ENCODE assay signal across 33 cellular contexts in genomic region chr14:24915403-24915921, GRCh38.
"Had no signal": no experiment of that assay in that cellular context is flagged by ENCODE, and none has a peak within 500 bp of the region (broad histone marks: within the 10 kb centered on the region; RNA-seq: fewer than 3 reads in every experiment).

No MANE protein-coding gene starts in this region.

- H3K27ac ChIP-seq: adrenal gland, ascending aorta, cardiac muscle cell, VCaP had no signal

- H3K27me3 ChIP-seq: adrenal gland, ascending aorta, cardiac muscle cell had no signal

- ATAC-seq: activated CD8-positive, alpha-beta T cell treated with anti-CD3 and anti-CD28 coated beads for 36 hours; activated naive CD4-positive, alpha-beta T cell treated with anti-CD3 and anti-CD28 coated beads, Interleukin-2, amount 50 U/mL, for 72 hours; activated T-cell treated with anti-CD3 and anti-CD28 coated beads, Interleukin-2, amount 50 U/mL, for 4 hours; activated T-cell treated with anti-CD3 and anti-CD28 coated beads, Interleukin-2, amount 50 U/mL, for 72 hours; activated T-helper 17 cell treated with anti-CD3 and anti-CD28 coated beads, Interleukin-2, amount 50 U/mL, for 72 hours had no signal

- H3K9me3 ChIP-seq: adrenal gland, ascending aorta had no signal

- DNase-seq: activated B cell treated with CpG ODN at 0.5 μM for 24 hours; activated CD4-positive, alpha-beta memory T cell treated with anti-CD3 and anti-CD28 coated beads for 36 hours; activated CD4-positive, alpha-beta T cell treated with anti-CD3 and anti-CD28 coated beads for 4 hours; activated CD4-positive, alpha-beta T cell treated with anti-CD3 and anti-CD28 coated beads, Interleukin-2, amount 10 ng/mL, durations not matched to agents 24 days and 14 days; activated CD4-positive, alpha-beta T cell treated with anti-CD3 and anti-CD28 coated beads, Interleukin-2, amount 50 U/mL, for 1 hour; activated CD4-positive, alpha-beta T cell treated with anti-CD3 and anti-CD28 coated beads, Interleukin-2, amount 50 U/mL, for 4 hours; activated CD4-positive, CD25-positive, alpha-beta regulatory T cell treated with anti-CD3 and anti-CD28 coated beads, Interleukin-2, amount 50 U/mL, for 72 hours; activated CD8-positive, alpha-beta memory T cell treated with anti-CD3 and anti-CD28 coated beads, Interleukin-2, amount 50 U/mL, for 4 hours; activated CD8-positive, alpha-beta T cell treated with anti-CD3 and anti-CD28 coated beads for 36 hours; activated effector memory CD4-positive, alpha-beta T cell treated with anti-CD3 and anti-CD28 coated beads, Interleukin-2, amount 50 U/mL, for 16 hours; activated gamma-delta T cell treated with Interleukin-2 at 50 U/mL for 16 hours; activated naive CD4-positive, alpha-beta T cell; activated naive CD4-positive, alpha-beta T cell treated with anti-CD3 and anti-CD28 coated beads for 36 hours; activated naive CD4-positive, alpha-beta T cell treated with anti-CD3 and anti-CD28 coated beads, Interleukin-2, amount 50 U/mL, for 16 hours; activated naive CD8-positive, alpha-beta T cell treated with anti-CD3 and anti-CD28 coated beads for 36 hours; activated T-cell treated with anti-CD3 and anti-CD28 coated beads for 4 hours; activated T-cell treated with anti-CD3 and anti-CD28 coated beads, Interleukin-2, amount 50 U/mL, for 1 hour; activated T-cell treated with anti-CD3 and anti-CD28 coated beads, Interleukin-2, amount 50 U/mL, for 4 hours; activated T-cell treated with anti-CD3 and anti-CD28 coated beads, Interleukin-2, amount 50 U/mL, for 72 hours; adrenal gland; amniotic stem cell; caudate nucleus; cerebellar nuclear complex; T-helper 1 cell; T-helper 2 cell; T-helper 9 cell had no signal

- H3K36me3 ChIP-seq: adrenal gland, ascending aorta, cardiac muscle cell had no signal

- FAIRE-seq: bronchial epithelial cell, TTC549 had no signal

- H3K4me3 ChIP-seq: adrenal gland, ascending aorta, cardiac muscle cell had no signal
